Comparison of ENCODE assay signal across 10 cellular contexts in the genomic region with DNA sequence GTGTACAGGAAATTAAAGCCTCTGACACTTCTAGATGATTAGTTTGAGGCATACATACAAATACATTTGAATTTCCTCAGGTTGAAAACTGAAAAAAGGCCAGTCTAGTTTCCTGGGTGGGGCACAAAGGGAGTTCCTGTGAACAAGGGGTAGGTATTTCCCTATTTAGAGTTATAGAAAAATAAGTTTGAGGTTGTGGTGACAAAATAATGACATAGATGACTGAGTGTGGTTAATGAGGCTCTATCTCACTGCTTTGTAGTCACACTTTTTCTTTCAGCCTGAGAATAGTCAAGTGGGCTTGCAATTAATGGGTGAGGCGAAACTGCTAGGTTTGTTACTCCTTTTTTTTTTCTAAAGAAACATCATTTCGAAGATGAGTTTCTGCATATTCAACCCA. TPM values are rescaled to one million over a fixed set of nuclear protein-coding genes. Genes with fewer than 3 reads are reported as not detected.
DNase-seq lines count a peak whose midpoint lies in the region; ATAC-seq and TF ChIP-seq lines count a peak whose summit lies in the region.
"Had no signal": no experiment of that assay in that cellular context is flagged by ENCODE, and none has a peak within 500 bp of the region (broad histone marks: within the 10 kb centered on the region; RNA-seq: fewer than 3 reads in every experiment).

No MANE protein-coding gene starts in this region.

- H3F3A ChIP-seq in neural cell (ENCODE audit: insufficient read depth, low read length, poor library complexity, severe bottlenecking), result no peaks in the 10 kb centered on the region

- TF ChIP-seq CTCF in neural cell (IDR thresholded peaks at IDR 0.05; ENCODE audit: poor library complexity, severe bottlenecking) (no peak), endodermal cell (conservative IDR thresholded peaks at IDR 0.05) (no peak)

- H3K9me3 Mint-ChIP-seq in endodermal cell, result no peaks in the 10 kb centered on the region

- TF ChIP-seq RAD21 in neural cell (conservative IDR thresholded peaks at IDR 0.05), result no peak

- H3K27me3 ChIP-seq in neural cell (ENCODE audit: insufficient read depth, low read depth, low read length) (no peaks in the 10 kb centered on the region), endodermal cell (ENCODE audit: control insufficient read depth, insufficient read depth, low read length, poor library complexity, severe bottlenecking) (peaks cover 17% of the 10 kb centered on the region)

- H3K27ac Mint-ChIP-seq in endodermal cell, result no peak overlapping the region

- peaks cover 19% of the 10 kb centered on the region for H3K27me3 Mint-ChIP-seq in endodermal cell (ENCODE audit: insufficient read depth)

- H4K20me1 ChIP-seq in neural cell (ENCODE audit: insufficient read depth), result no peaks in the 10 kb centered on the region

- H3K4me1 ChIP-seq in endodermal cell (ENCODE audit: control insufficient read depth, insufficient read depth, low read length), result no peaks in the 10 kb centered on the region

- H3K27ac ChIP-seq in neural cell (ENCODE audit: low read length) (no peak overlapping the region), endodermal cell (ENCODE audit: low read depth, low read length) (no peak overlapping the region)
- H3K27ac ChIP-seq: A549 had no signal

- TF ChIP-seq EP300 in neural cell (conservative IDR thresholded peaks at IDR 0.05; ENCODE audit: poor library complexity, severe bottlenecking), result no peak

- H3K4me1 Mint-ChIP-seq in endodermal cell, result peaks cover 21% of the 10 kb centered on the region

- peak; percentile 23 for DNase-seq in NK-92 treated with Interleukin-12 subunit alpha and Interleukin-12 subunit beta, amount 100 ng/mL, for 24 hours (lab: John Stamatoyannopoulos, UW)
- DNase-seq in NK-92 (lab: John Stamatoyannopoulos, UW; ENCODE audit: unreplicated experiment) (no peak), NOMO-1 (lab: John Stamatoyannopoulos, UW; ENCODE audit: unreplicated experiment in 2 of 2) (peak; percentile 52 to 67), endodermal cell (no peak), NCI-H2107 (lab: John Stamatoyannopoulos, UW) (no peak), OCI-M2 (lab: John Stamatoyannopoulos, UW; ENCODE audit: unreplicated experiment) (no peak)
- DNase-seq: effector CD8-positive, alpha-beta T cell had no signal

- H3K9me3 ChIP-seq in neural cell (ENCODE audit: low read length), result no peaks in the 10 kb centered on the region
- H3K9me3 ChIP-seq in endodermal cell (ENCODE audit: control insufficient read depth, low read length), result no peaks in the 10 kb centered on the region
- H3K9me3 ChIP-seq: A549 had no signal

- H3K9ac ChIP-seq in neural cell (ENCODE audit: low read length), result no peak overlapping the region
- no peak overlapping the region for H3K9ac ChIP-seq in endodermal cell (ENCODE audit: extremely low read depth, low read length, poor library complexity, severe bottlenecking)

- H3K4me3 Mint-ChIP-seq in endodermal cell, result no peak overlapping the region

- peak overlapping the region; percentile 52 for H3K4me2 ChIP-seq in neural cell (ENCODE audit: low read length)
- H3K4me2 ChIP-seq: A549 had no signal

- H2AFZ ChIP-seq in neural cell (ENCODE audit: low read depth, low read length), result no peak overlapping the region

- 94 to 100% methylated on average over 1 to 2 of the region's 2 CpGs for WGBS in endodermal cell (ENCODE audit: insufficient coverage in 1 of 2, insufficient read length in 1 of 2), 2 experiments

- H3K4me3 ChIP-seq in neural cell (ENCODE audit: low read length) (peak overlapping the region; percentile 75), endodermal cell (ENCODE audit: low read length) (no peak overlapping the region)
- H3K4me3 ChIP-seq: A549 had no signal

- peak; percentile 39 for ATAC-seq in HG02588 (IDR thresholded peaks at IDR 0.05; ENCODE audit: unreplicated experiment)
- ATAC-seq: A549 had no signal

- H3K36me3 Mint-ChIP-seq in endodermal cell (ENCODE audit: low read depth), result no peaks in the 10 kb centered on the region

- peaks cover 75% of the 10 kb centered on the region for H3K79me2 ChIP-seq in neural cell (replicated peaks; ENCODE audit: insufficient read depth, low read length)

- H3K9me2 ChIP-seq in neural cell (ENCODE audit: insufficient read depth, low read length), result no peaks in the 10 kb centered on the region

- H3K36me3 ChIP-seq in neural cell (ENCODE audit: insufficient read depth, low read length) (no peaks in the 10 kb centered on the region), endodermal cell (ENCODE audit: control insufficient read depth, insufficient read depth, low read length) (no peaks in the 10 kb centered on the region)

TF ChIP-seq in neural cell, 6 proteins besides CTCF, POLR2A, EP300 and RAD21:
- TF ChIP-seq EZH2 (IDR thresholded peaks at IDR 0.05; ENCODE audit: borderline replicate concordance, insufficient read depth, low read length, poor library complexity, severe bottlenecking), result no peak
- no peak for TF ChIP-seq TAF1 (IDR thresholded peaks at IDR 0.05; ENCODE audit: low read depth)
- TF ChIP-seq MXI1 (conservative IDR thresholded peaks at IDR 0.05; ENCODE audit: poor library complexity, severe bottlenecking), result no peak
- TF ChIP-seq, protein P1, sequence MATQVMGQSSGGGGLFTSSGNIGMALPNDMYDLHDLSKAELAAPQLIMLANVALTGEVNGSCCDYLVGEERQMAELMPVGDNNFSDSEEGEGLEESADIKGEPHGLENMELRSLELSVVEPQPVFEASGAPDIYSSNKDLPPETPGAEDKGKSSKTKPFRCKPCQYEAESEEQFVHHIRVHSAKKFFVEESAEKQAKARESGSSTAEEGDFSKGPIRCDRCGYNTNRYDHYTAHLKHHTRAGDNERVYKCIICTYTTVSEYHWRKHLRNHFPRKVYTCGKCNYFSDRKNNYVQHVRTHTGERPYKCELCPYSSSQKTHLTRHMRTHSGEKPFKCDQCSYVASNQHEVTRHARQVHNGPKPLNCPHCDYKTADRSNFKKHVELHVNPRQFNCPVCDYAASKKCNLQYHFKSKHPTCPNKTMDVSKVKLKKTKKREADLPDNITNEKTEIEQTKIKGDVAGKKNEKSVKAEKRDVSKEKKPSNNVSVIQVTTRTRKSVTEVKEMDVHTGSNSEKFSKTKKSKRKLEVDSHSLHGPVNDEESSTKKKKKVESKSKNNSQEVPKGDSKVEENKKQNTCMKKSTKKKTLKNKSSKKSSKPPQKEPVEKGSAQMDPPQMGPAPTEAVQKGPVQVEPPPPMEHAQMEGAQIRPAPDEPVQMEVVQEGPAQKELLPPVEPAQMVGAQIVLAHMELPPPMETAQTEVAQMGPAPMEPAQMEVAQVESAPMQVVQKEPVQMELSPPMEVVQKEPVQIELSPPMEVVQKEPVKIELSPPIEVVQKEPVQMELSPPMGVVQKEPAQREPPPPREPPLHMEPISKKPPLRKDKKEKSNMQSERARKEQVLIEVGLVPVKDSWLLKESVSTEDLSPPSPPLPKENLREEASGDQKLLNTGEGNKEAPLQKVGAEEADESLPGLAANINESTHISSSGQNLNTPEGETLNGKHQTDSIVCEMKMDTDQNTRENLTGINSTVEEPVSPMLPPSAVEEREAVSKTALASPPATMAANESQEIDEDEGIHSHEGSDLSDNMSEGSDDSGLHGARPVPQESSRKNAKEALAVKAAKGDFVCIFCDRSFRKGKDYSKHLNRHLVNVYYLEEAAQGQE (IDR thresholded peaks at IDR 0.05; ENCODE audit: borderline replicate concordance), result no peak
- TF ChIP-seq POLR2AphosphoS5 (IDR thresholded peaks at IDR 0.05), result no peak
- no peak for TF ChIP-seq SMC3 (conservative IDR thresholded peaks at IDR 0.05; ENCODE audit: poor library complexity)

RNA-seq across cellular contexts. Expression of a gene that starts 4.3 kb away (rescaled TPM):
- 14.2 and 24.5 TPM in 2 replicates for polyA plus RNA-seq in neural cell
- polyA minus RNA-seq in neural cell, result 39.0 and 46.7 TPM in 2 replicates
- total RNA-seq in endodermal cell, result 10 to 100 TPM in 1 of 2 donors, 1 to 10 TPM in 1; 7.2 to 11.4 TPM
- polyA plus RNA-seq in endodermal cell (2013, experiment 1 of 2), result 14.2 TPM
- polyA plus RNA-seq in endodermal cell (2013, experiment 2 of 2), result 15.4 TPM

Comparison
In these comparisons a context has a peak if more than half of its experiments do, and no peak if none do; other contexts are left out.
1. DNase-seq: peak in NK-92 treated with Interleukin-12 subunit alpha and Interleukin-12 subunit beta, amount 100 ng/mL, for 24 hours (single experiment) and NOMO-1 (2 of 2); none in NK-92 (single experiment), endodermal cell (single experiment), NCI-H2107 (single experiment) and OCI-M2 (single experiment).